Comparison of ENCODE assay signal across 8 cellular contexts in the genomic region with DNA sequence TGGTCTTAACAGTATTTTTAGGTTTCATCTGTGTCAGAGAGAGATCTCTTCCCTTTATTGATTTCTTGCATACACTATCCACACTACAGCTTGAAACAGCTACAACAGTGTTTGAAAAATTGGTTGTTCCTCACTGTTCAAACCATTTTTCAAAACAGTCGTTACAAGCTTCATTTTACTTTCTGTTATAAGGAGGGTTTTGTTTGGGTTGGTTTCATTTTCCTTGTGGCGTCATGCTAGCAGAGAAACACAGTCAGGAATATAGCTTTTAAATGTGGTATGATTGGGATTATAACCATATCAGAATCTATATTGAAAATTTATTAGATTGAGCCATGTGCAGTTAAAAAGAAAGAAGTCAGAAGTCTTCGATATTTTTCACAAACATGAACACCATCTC.
DNase-seq lines count a peak whose midpoint lies in the region; ATAC-seq and TF ChIP-seq lines count a peak whose summit lies in the region.

No MANE protein-coding gene starts in this region.

- TF ChIP-seq POLR2A in prostate gland (IDR thresholded peaks at IDR 0.05): no peak

- intact Hi-C loops in dorsolateral prefrontal cortex (cut with DNase I): no loop called here
- intact Hi-C loops in prostate gland (cut with DNase I): no loop called here
- intact Hi-C loops in head of caudate nucleus (cut with DNase I): no loop called here

- H3K27me3 ChIP-seq in dorsolateral prefrontal cortex: no peaks in the 10 kb centered on the region
- H3K27me3 ChIP-seq in prostate gland (replicated peaks; ENCODE audit: insufficient read depth): no peaks in the 10 kb centered on the region

- peak overlapping the region in 46 of 59 donors; percentile 0 to 70 (median 40) for H3K27ac ChIP-seq in dorsolateral prefrontal cortex
- H3K27ac ChIP-seq in prostate gland: peak overlapping the region; percentile 16 to 26

- 62% methylated on average over 3 of the region's 3 CpGs for WGBS in prostate gland

- TF ChIP-seq CTCF in dorsolateral prefrontal cortex (IDR thresholded peaks at IDR 0.05 in 54 of 56, conservative IDR thresholded peaks at IDR 0.05 in 2 of 56; ENCODE audit: low read depth in 1 of 56, partially characterized antibody in 56 of 56) (peak in 1 of 56 donors; percentile 7), prostate gland (IDR thresholded peaks at IDR 0.05) (no peak)

- no peaks in the 10 kb centered on the region for H3K9me3 ChIP-seq in prostate gland

- no peaks in the 10 kb centered on the region for H3K4me1 ChIP-seq in prostate gland (replicated peaks)

- H3K36me3 ChIP-seq in prostate gland: no peaks in the 10 kb centered on the region

- ATAC-seq in HG02885 (IDR thresholded peaks at IDR 0.05; ENCODE audit: poor library complexity, unreplicated experiment): peak; percentile 53
- no peak for ATAC-seq in HG02840 (IDR thresholded peaks at IDR 0.05; ENCODE audit: low FRiP score, unreplicated experiment)

- DNase-seq in EH (ENCODE audit: low read depth) (peak; percentile 11), dorsolateral prefrontal cortex (no peak), prostate gland (ENCODE audit: low spot score) (no peak), NCI-H1694 (lab: John Stamatoyannopoulos, UW) (no peak), SIG-M5 (lab: John Stamatoyannopoulos, UW) (no peak), head of caudate nucleus (no peak)

- H3K4me3 ChIP-seq in dorsolateral prefrontal cortex (peak overlapping the region in 50 of 59 donors; percentile 2 to 64 (median 36)), prostate gland (no peak overlapping the region)

Comparison
In these comparisons a context has a peak if more than half of its experiments do, and no peak if none do; other contexts are left out.
1. H3K4me3 ChIP-seq: peak in dorsolateral prefrontal cortex (50 of 59); none in prostate gland (0 of 2).